Comparison of ENCODE assay signal across 11 cellular contexts in genomic region chr16:84262939-84263338, GRCh38. TPM values are rescaled to one million over a fixed set of nuclear protein-coding genes. Genes with fewer than 3 reads are reported as not detected.
"Had no signal": no experiment of that assay in that cellular context is flagged by ENCODE, and none has a peak within 500 bp of the region (broad histone marks: within the 10 kb centered on the region; RNA-seq: fewer than 3 reads in every experiment).

No MANE protein-coding gene starts in this region.

- H3K27ac ChIP-seq: HL-60 had no signal

- H3K4me1 Mint-ChIP-seq: IgD-negative memory B cell had no signal

- H3K27ac Mint-ChIP-seq: HFFc6, IgD-negative memory B cell had no signal

- DNase-seq: GOT3, H9, HCEC 1CT, HFFc6, Kasumi-1, KG1 had no signal

- FAIRE-seq: H54, HepG2 had no signal

- H3K4me3 Mint-ChIP-seq: H9, HFFc6, IgD-negative memory B cell had no signal

- H3K9me3 Mint-ChIP-seq: HFFc6 had no signal

- H3K36me3 Mint-ChIP-seq: IgD-negative memory B cell had no signal

- ATAC-seq: HepG2 had no signal

RNA-seq across cellular contexts. Expression of gene KCNG4, which starts 23.1 kb away (rescaled TPM):
- total RNA-seq: H9, HepG2, HFFc6, HT1080 had no signal
- polyA plus RNA-seq: HepG2, IgD-negative memory B cell had no signal

RNA-seq across cellular contexts. Expression of gene WFDC1, which starts 31.7 kb away (rescaled TPM):
- total RNA-seq: HepG2 had no signal
- polyA plus RNA-seq: HepG2, IgD-negative memory B cell had no signal
